ENCODE assay signal across 29 cellular contexts in the genomic region with DNA sequence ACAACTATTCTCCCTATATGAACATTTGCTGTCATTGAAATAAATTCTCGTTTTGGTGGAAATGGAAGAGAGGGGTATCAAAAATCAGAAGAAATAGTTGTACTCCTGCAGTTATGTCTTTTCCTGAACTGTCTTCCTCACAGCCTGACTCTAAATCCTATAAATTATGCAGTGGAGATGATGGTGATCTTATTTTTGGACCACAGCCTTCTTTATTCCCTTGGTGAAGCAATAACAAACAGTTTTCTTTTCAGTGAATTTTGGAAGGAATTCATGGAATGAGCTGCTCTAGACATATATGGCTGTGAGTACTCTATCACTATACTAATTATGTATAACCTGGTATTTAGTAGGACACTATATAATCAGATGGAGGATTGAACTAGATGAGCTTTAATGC. TPM values are rescaled to one million over a fixed set of nuclear protein-coding genes. Genes with fewer than 3 reads are reported as not detected.
DNase-seq lines count a peak whose midpoint lies in the region; ATAC-seq, FAIRE-seq and TF ChIP-seq lines count a peak whose summit lies in the region.
"Had no signal": no experiment of that assay in that cellular context is flagged by ENCODE, and none has a peak within 500 bp of the region (broad histone marks: within the 10 kb centered on the region; RNA-seq: fewer than 3 reads in every experiment).

No MANE protein-coding gene starts in this region.

- no peak overlapping the region for H2AFZ ChIP-seq in astrocyte (ENCODE audit: low read depth, low read length)
- H2AFZ ChIP-seq: hepatocyte had no signal

- CTCF ChIA-PET in CD4-positive, alpha-beta memory T cell (lab: Charles Lee; ENCODE audit: partially characterized antibody), result no interaction called here

- FAIRE-seq in astrocyte (lab: Jason Lieb, UNC), result no peak
- FAIRE-seq: endothelial cell of umbilical vein, pancreas had no signal

- no peak for DNase-seq in CD4-positive, alpha-beta memory T cell
- DNase-seq in astrocyte (ENCODE audit: low read depth), result no peak
- DNase-seq in fibroblast of the aortic adventitia (ENCODE audit: low read depth), result peak; percentile 34
- no peak for DNase-seq in osteocyte (ENCODE audit: extremely low spot score, unreplicated experiment)
- no peak for DNase-seq in H4 (ENCODE audit: low spot score)
- DNase-seq in NOMO-1 (lab: John Stamatoyannopoulos, UW; ENCODE audit: unreplicated experiment in 2 of 2), result no peak
- DNase-seq: activated CD4-positive, alpha-beta T cell treated with anti-CD3 and anti-CD28 coated beads, Interleukin-2, amount 50 U/mL, for 4 hours; activated naive CD4-positive, alpha-beta T cell treated with anti-CD3 and anti-CD28 coated beads, Interleukin-2, amount 10 ng/mL, durations not matched to agents 7 days and 5 days; Calu3; DMS79; GDM1; GOT3; KG1; lower lobe of right lung; naive thymus-derived CD4-positive, alpha-beta T cell; NCI-H1092 treated with DMSO at 0.1 percent for 48 hours; NCI-H187; NCI-H524; pancreas; PC-3; retina; stimulated activated naive B cell treated with anti-CD40 and anti-IgM and Interleukin-4, amounts not matched to agents 10 μg/mL and 1 μg/mL and 100 μg/mL, for 72 hours had no signal

- TF ChIP-seq CTCF in astrocyte (IDR thresholded peaks at IDR 0.05; ENCODE audit: insufficient read depth, low read depth, low read length) (no peak), fibroblast of the aortic adventitia (IDR thresholded peaks at IDR 0.05; ENCODE audit: insufficient read depth, low read length) (no peak), osteocyte (IDR thresholded peaks at IDR 0.05) (no peak)

- no peak overlapping the region for H3K27ac Mint-ChIP-seq in CD4-positive, alpha-beta memory T cell
- H3K27ac Mint-ChIP-seq in astrocyte (ENCODE audit: unreplicated experiment), result no peak overlapping the region
- H3K27ac Mint-ChIP-seq in osteocyte (ENCODE audit: unreplicated experiment), result peak overlapping the region; percentile 50
- H3K27ac Mint-ChIP-seq: activated naive CD4-positive, alpha-beta T cell treated with anti-CD3 and anti-CD28 coated beads, Interleukin-2, amount 10 ng/mL, durations not matched to agents 7 days and 5 days had no signal

- H4K20me1 ChIP-seq in astrocyte (ENCODE audit: insufficient read depth, low read length), result no peaks in the 10 kb centered on the region

- H3K27ac ChIP-seq in CD4-positive, alpha-beta memory T cell (ENCODE audit: low read depth, low read length), result no peak overlapping the region
- H3K27ac ChIP-seq in astrocyte (ENCODE audit: low read depth, low read length), result no peak overlapping the region
- H3K27ac ChIP-seq: hepatocyte, HL-60, lower lobe of right lung, pancreas, upper lobe of left lung had no signal

- no peaks in the 10 kb centered on the region for H3K9me3 ChIP-seq in CD4-positive, alpha-beta memory T cell (ENCODE audit: control insufficient read depth in 1 of 2, low read length in 2 of 2)
- no peaks in the 10 kb centered on the region for H3K9me3 ChIP-seq in astrocyte (ENCODE audit: insufficient read depth, low read depth, low read length)
- H3K9me3 ChIP-seq: lower lobe of right lung, pancreas had no signal

- peaks cover 0 to 2% of the 10 kb centered on the region in 2 donors for H3K27me3 Mint-ChIP-seq in CD4-positive, alpha-beta memory T cell
- H3K27me3 Mint-ChIP-seq in astrocyte (ENCODE audit: low read depth, unreplicated experiment), result no peaks in the 10 kb centered on the region
- H3K27me3 Mint-ChIP-seq in osteocyte (ENCODE audit: unreplicated experiment), result no peaks in the 10 kb centered on the region
- H3K27me3 Mint-ChIP-seq: stimulated activated naive B cell treated with anti-CD40 and anti-IgM and Interleukin-4, amounts not matched to agents 10 μg/mL and 1 μg/mL and 100 μg/mL, for 72 hours had no signal

- ATAC-seq in HG03097 (IDR thresholded peaks at IDR 0.05; ENCODE audit: low FRiP score, unreplicated experiment) (no peak), GM19463 (IDR thresholded peaks at IDR 0.05; ENCODE audit: unreplicated experiment) (no peak)
- ATAC-seq: lower lobe of right lung; naive thymus-derived CD4-positive, alpha-beta T cell; pancreas; PC-3; stimulated activated naive B cell treated with anti-CD40 and anti-IgM and Interleukin-4, amounts not matched to agents 10 μg/mL and 1 μg/mL and 100 μg/mL, for 72 hours had no signal

- no peak overlapping the region for H3K4me3 ChIP-seq in CD4-positive, alpha-beta memory T cell (ENCODE audit: low read length in 2 of 2)
- no peak overlapping the region for H3K4me3 ChIP-seq in astrocyte (ENCODE audit: insufficient read depth, low read depth, low read length)
- H3K4me3 ChIP-seq in fibroblast of the aortic adventitia (ENCODE audit: low read depth, low read length), result no peak overlapping the region
- H3K4me3 ChIP-seq: hepatocyte, lower lobe of right lung, pancreas, skin epidermis, upper lobe of left lung had no signal

- H3K36me3 ChIP-seq in CD4-positive, alpha-beta memory T cell (ENCODE audit: insufficient read depth, low read length), result no peaks in the 10 kb centered on the region
- H3K36me3 ChIP-seq in astrocyte (ENCODE audit: insufficient read depth, low read length), result no peaks in the 10 kb centered on the region
- H3K36me3 ChIP-seq: pancreas, upper lobe of left lung had no signal

- peak overlapping the region in 5 of 8 donors; percentile 31 to 98 (median 62) for H3K4me3 Mint-ChIP-seq in CD4-positive, alpha-beta memory T cell
- H3K4me3 Mint-ChIP-seq in astrocyte (ENCODE audit: unreplicated experiment) (peak overlapping the region; percentile 3), osteocyte (ENCODE audit: unreplicated experiment) (no peak overlapping the region)
- H3K4me3 Mint-ChIP-seq: activated naive CD4-positive, alpha-beta T cell treated with anti-CD3 and anti-CD28 coated beads, Interleukin-2, amount 10 ng/mL, durations not matched to agents 7 days and 5 days had no signal

- H3K79me2 ChIP-seq in astrocyte (ENCODE audit: insufficient read depth, low read length), result peaks cover 9% of the 10 kb centered on the region
- H3K79me2 ChIP-seq: hepatocyte had no signal

- intact Hi-C loops in CD4-positive, alpha-beta memory T cell (cut with micrococcal nuclease), result no loop called here

- H3K4me2 ChIP-seq in astrocyte (ENCODE audit: low read length), result no peak overlapping the region
- H3K4me2 ChIP-seq: hepatocyte had no signal

- peaks cover 29% of the 10 kb centered on the region for H3K4me1 ChIP-seq in CD4-positive, alpha-beta memory T cell (ENCODE audit: insufficient read depth, low read length)
- peaks cover 5% of the 10 kb centered on the region for H3K4me1 ChIP-seq in astrocyte (ENCODE audit: insufficient read depth, low read length)

- peaks cover 20 to 31% (median 24%) of the 10 kb centered on the region in 4 donors for H3K4me1 Mint-ChIP-seq in CD4-positive, alpha-beta memory T cell
- H3K4me1 Mint-ChIP-seq in astrocyte (ENCODE audit: low read depth, unreplicated experiment) (peaks cover 5% of the 10 kb centered on the region), osteocyte (ENCODE audit: unreplicated experiment) (peaks cover 45% of the 10 kb centered on the region)

- H3K27me3 ChIP-seq in CD4-positive, alpha-beta memory T cell (ENCODE audit: insufficient read depth, low read length), result no peaks in the 10 kb centered on the region
- H3K27me3 ChIP-seq in astrocyte (ENCODE audit: insufficient read depth, low read length), result no peaks in the 10 kb centered on the region
- H3K27me3 ChIP-seq: pancreas, upper lobe of left lung had no signal

- POLR2A ChIA-PET in CD4-positive, alpha-beta memory T cell (lab: Charles Lee; ENCODE audit: partially characterized antibody), result interaction anchor here (0.6 kb wide), 1 partner anchor 27 kb away, joined by 3 read pairs; a partner anchor contains a TSS

- H3K9ac ChIP-seq in astrocyte (ENCODE audit: low read length), result no peak overlapping the region

- no peaks in the 10 kb centered on the region for H3K9me3 Mint-ChIP-seq in CD4-positive, alpha-beta memory T cell
- H3K9me3 Mint-ChIP-seq in astrocyte (ENCODE audit: unreplicated experiment) (peaks cover 1% of the 10 kb centered on the region), osteocyte (ENCODE audit: unreplicated experiment) (no peaks in the 10 kb centered on the region)
- H3K9me3 Mint-ChIP-seq: naive thymus-derived CD4-positive, alpha-beta T cell; stimulated activated naive B cell treated with anti-CD40 and anti-IgM and Interleukin-4, amounts not matched to agents 10 μg/mL and 1 μg/mL and 100 μg/mL, for 72 hours had no signal

- peaks cover 8 to 10% of the 10 kb centered on the region in 2 donors for H3K36me3 Mint-ChIP-seq in CD4-positive, alpha-beta memory T cell
- H3K36me3 Mint-ChIP-seq in astrocyte (ENCODE audit: low read depth, unreplicated experiment) (no peaks in the 10 kb centered on the region), osteocyte (ENCODE audit: unreplicated experiment) (no peaks in the 10 kb centered on the region)

RNA-seq across cellular contexts. Expression of a gene that starts 1.7 kb away (rescaled TPM):
- 10 to 100 TPM; 14.6 to 14.9 TPM for total RNA-seq in CD4-positive, alpha-beta memory T cell
- polyA plus RNA-seq in CD4-positive, alpha-beta memory T cell, result 10 to 100 TPM in 1 of 2 donors, 1 to 10 TPM in 1; 7.4 to 14.2 TPM
- 18.1 and 19.7 TPM in 2 replicates for total RNA-seq in astrocyte
- total RNA-seq in fibroblast of the aortic adventitia (ENCODE audit: low replicate concordance), result 17.1 and 23.0 TPM in 2 replicates
- 16.5 and 18.7 TPM in 2 replicates for total RNA-seq in osteocyte
- total RNA-seq in H4 (2014; rRNA removed; shearing (Covaris generic)), result 22.3 and 28.8 TPM in 2 replicates

RNA-seq across cellular contexts. Expression of a gene that starts 26.5 kb away (rescaled TPM):
- total RNA-seq in CD4-positive, alpha-beta memory T cell, result 10 to 100 TPM; 22.6 to 27.7 TPM
- 10 to 100 TPM; 66.0 to 75.2 TPM for polyA plus RNA-seq in CD4-positive, alpha-beta memory T cell
- total RNA-seq in astrocyte (28.6 and 29.1 TPM in 2 replicates), fibroblast of the aortic adventitia (ENCODE audit: low replicate concordance) (42.0 and 81.4 TPM in 2 replicates), osteocyte (44.6 and 45.7 TPM in 2 replicates)
- 66.6 and 93.5 TPM in 2 replicates for total RNA-seq in H4 (2014; rRNA removed; shearing (Covaris generic))
